In genomic region chr16:54194008-54194731, GRCh38 we compare ENCODE assay signal across 8 cellular contexts.
DNase-seq lines count a peak whose midpoint lies in the region; ATAC-seq and TF ChIP-seq lines count a peak whose summit lies in the region.

No MANE protein-coding gene starts in this region.

- DNase-seq in D341Med (ENCODE audit: low spot score) (peak; percentile 28), cardiac fibroblast (ENCODE audit: low read depth in 2 of 2) (peak; percentile 73 to 76), immature natural killer cell (no peak), NCI-H1436 (lab: John Stamatoyannopoulos, UW) (no peak), cerebellar nuclear complex (lab: John Stamatoyannopoulos, UW) (no peak)
- DNase-seq in activated naive CD8-positive, alpha-beta T cell treated with anti-CD3 and anti-CD28 coated beads, Interleukin-2, amount 50 U/mL, for 24 hours = no peak

- peak; percentile 2 for TF ChIP-seq CTCF in cardiac fibroblast (IDR thresholded peaks at IDR 0.05; ENCODE audit: low read depth, low read length)

- H3K9me3 Mint-ChIP-seq in immature natural killer cell = peaks cover 0 to 4% (median 0%) of the 10 kb centered on the region in 6 donors
- H3K9me3 Mint-ChIP-seq in activated naive CD8-positive, alpha-beta T cell treated with anti-CD3 and anti-CD28 coated beads, Interleukin-2, amount 50 U/mL, for 24 hours = peaks cover 4% of the 10 kb centered on the region

- no peak overlapping the region for H3K27ac Mint-ChIP-seq in immature natural killer cell
- H3K27ac Mint-ChIP-seq in activated naive CD8-positive, alpha-beta T cell treated with anti-CD3 and anti-CD28 coated beads, Interleukin-2, amount 50 U/mL, for 24 hours = no peak overlapping the region

- no peak for TF ChIP-seq RAD21 in Ishikawa (IDR thresholded peaks at IDR 0.05; ENCODE audit: low read depth)

- peaks cover 0 to 9% (median 2%) of the 10 kb centered on the region in 3 donors for H3K27me3 Mint-ChIP-seq in immature natural killer cell (ENCODE audit: low read depth in 3 of 3)
- peaks cover 16% of the 10 kb centered on the region for H3K27me3 Mint-ChIP-seq in activated naive CD8-positive, alpha-beta T cell treated with anti-CD3 and anti-CD28 coated beads, Interleukin-2, amount 50 U/mL, for 24 hours

- TF ChIP-seq EP300 in Ishikawa (IDR thresholded peaks at IDR 0.05; ENCODE audit: borderline replicate concordance) = no peak

- peak overlapping the region in 4 of 5 donors; percentile 15 to 61 (median 48) for H3K4me3 Mint-ChIP-seq in immature natural killer cell
- no peak overlapping the region for H3K4me3 Mint-ChIP-seq in activated naive CD8-positive, alpha-beta T cell treated with anti-CD3 and anti-CD28 coated beads, Interleukin-2, amount 50 U/mL, for 24 hours

- peak overlapping the region; percentile 27 for H3K27ac ChIP-seq in temporal lobe (ENCODE audit: low read depth, low read length)

- peaks cover 0 to 2% of the 10 kb centered on the region in 2 donors for H3K4me1 Mint-ChIP-seq in immature natural killer cell
- no peaks in the 10 kb centered on the region for H3K4me1 Mint-ChIP-seq in activated naive CD8-positive, alpha-beta T cell treated with anti-CD3 and anti-CD28 coated beads, Interleukin-2, amount 50 U/mL, for 24 hours

- H3K36me3 Mint-ChIP-seq in immature natural killer cell = no peaks in the 10 kb centered on the region
- H3K36me3 Mint-ChIP-seq in activated naive CD8-positive, alpha-beta T cell treated with anti-CD3 and anti-CD28 coated beads, Interleukin-2, amount 50 U/mL, for 24 hours (ENCODE audit: low read depth) = no peaks in the 10 kb centered on the region

- H3K4me3 ChIP-seq in cardiac fibroblast (replicated peaks in 1 of 2; ENCODE audit: low read depth in 2 of 2, low read length in 2 of 2) = peak overlapping the region in 1 of 2 donors; percentile 13

- no peak for ATAC-seq in activated naive CD8-positive, alpha-beta T cell treated with anti-CD3 and anti-CD28 coated beads, Interleukin-2, amount 50 U/mL, for 24 hours

TF ChIP-seq in Ishikawa, 13 proteins besides CTCF, POLR2A, EP300 and RAD21:
- 0 out of 2 replicates have a peak, but pooled peaks have one; percentile 5 for TF ChIP-seq MAX (IDR thresholded peaks at IDR 0.05)
- no peak for TF ChIP-seq REST (IDR thresholded peaks at IDR 0.05; ENCODE audit: low read depth)
- no peak for TF ChIP-seq NFIC (IDR thresholded peaks at IDR 0.05)
- no peak for TF ChIP-seq CEBPB (IDR thresholded peaks at IDR 0.05)
- no peak for TF ChIP-seq FOXM1 (IDR thresholded peaks at IDR 0.05; ENCODE audit: borderline replicate concordance, low read depth)
- TF ChIP-seq TCF12 (IDR thresholded peaks at IDR 0.05; ENCODE audit: low read depth) = no peak
TF ChIP-seq in Ishikawa: peak in this region for 1.

Comparison
In these comparisons a context has a peak if more than half of its experiments do, and no peak if none do; other contexts are left out.
1. DNase-seq: peak in D341Med (single experiment) and cardiac fibroblast (2 of 2); none in immature natural killer cell (0 of 3), NCI-H1436 (single experiment), activated naive CD8-positive, alpha-beta T cell treated with anti-CD3 and anti-CD28 coated beads, Interleukin-2, amount 50 U/mL, for 24 hours (single experiment) and cerebellar nuclear complex (0 of 2).